ENCODE assay signal across 1 cellular context in genomic region chr19:35828694-35829301, GRCh38.
TF ChIP-seq lines count a peak whose summit lies in the region.

No MANE protein-coding gene starts in this region.

TF ChIP-seq in K562, 482 proteins besides CTCF, POLR2A, EP300 and RAD21 (continued from another document and continues in another):
- TF ChIP-seq ZBTB40 (IDR thresholded peaks at IDR 0.05) (0 out of 2 replicates have a peak, but pooled peaks have one; percentile 38), ZBTB40 (CRISPR knock-in tag; IDR thresholded peaks at IDR 0.05) (no peak), TEAD1 (CRISPR knock-in tag; IDR thresholded peaks at IDR 0.05) (peak in 1 of 2 experiments; percentile 77; a peak in 1 of 4 replicates), ETV5 (CRISPR knock-in tag; IDR thresholded peaks at IDR 0.05; ENCODE audit: low read depth) (peak; percentile 66; the same call in 1 of the 2 replicates), PTRF (tag; IDR thresholded peaks at IDR 0.05) (no peak), MLX (CRISPR knock-in tag; conservative IDR thresholded peaks at IDR 0.05) (0 out of 4 replicates have a peak, but pooled peaks of 1 of the 2 experiments have one; percentile 63), ZNF184 (CRISPR knock-in tag; IDR thresholded peaks at IDR 0.05) (no peak), ZBTB1 (CRISPR knock-in tag; IDR thresholded peaks at IDR 0.05; ENCODE audit: borderline replicate concordance, low read depth) (no peak), KDM4B (IDR thresholded peaks at IDR 0.05; ENCODE audit: borderline replicate concordance in 2 of 2, low read depth in 1 of 2) (no peak), E2F1 (CRISPR knock-in tag; IDR thresholded peaks at IDR 0.05) (no peak), ZNF511 (CRISPR knock-in tag; IDR thresholded peaks at IDR 0.05) (peak; percentile 98), TSHZ1 (CRISPR knock-in tag; IDR thresholded peaks at IDR 0.05) (no peak), ZNF282 (CRISPR knock-in tag; IDR thresholded peaks at IDR 0.05) (no peak), ARID4B (CRISPR knock-in tag; IDR thresholded peaks at IDR 0.05) (peak; percentile 88; the same call in 1 of the 2 replicates), PML (IDR thresholded peaks at IDR 0.05; ENCODE audit: low read length) (no peak), POLR3A (IDR thresholded peaks at IDR 0.05; ENCODE audit: borderline replicate concordance, extremely low read depth, insufficient read depth, insufficient read length) (no peak), TCF3 (CRISPR knock-in tag; IDR thresholded peaks at IDR 0.05) (0 out of 2 replicates have a peak, but pooled peaks have one; percentile 21), NR1H2 (CRISPR knock-in tag; IDR thresholded peaks at IDR 0.05) (0 out of 2 replicates have a peak, but pooled peaks have one; percentile 62), RCOR1 (IDR thresholded peaks at IDR 0.05; ENCODE audit: borderline replicate concordance in 1 of 2, low read depth in 2 of 2, low read length in 2 of 2) (peak in 1 of 2 experiments; percentile 89; a peak in 2 of 4 replicates), PHB2 (IDR thresholded peaks at IDR 0.05; ENCODE audit: low read depth) (no peak), CREB3L1 (IDR thresholded peaks at IDR 0.05; ENCODE audit: borderline replicate concordance, low read depth) (no peak), ZBTB49 (CRISPR knock-in tag; IDR thresholded peaks at IDR 0.05; ENCODE audit: borderline replicate concordance) (peak; percentile 65; the same call in 1 of the 2 replicates), NKRF (IDR thresholded peaks at IDR 0.05; ENCODE audit: borderline replicate concordance) (peak; percentile 66; the same call in 1 of the 2 replicates), KLF6 (CRISPR knock-in tag; IDR thresholded peaks at IDR 0.05; ENCODE audit: borderline replicate concordance) (no peak), SRSF1 (IDR thresholded peaks at IDR 0.05; ENCODE audit: low read depth, low read length) (no peak)
